ENCODE assay signal across 8 cellular contexts in the genomic region with DNA sequence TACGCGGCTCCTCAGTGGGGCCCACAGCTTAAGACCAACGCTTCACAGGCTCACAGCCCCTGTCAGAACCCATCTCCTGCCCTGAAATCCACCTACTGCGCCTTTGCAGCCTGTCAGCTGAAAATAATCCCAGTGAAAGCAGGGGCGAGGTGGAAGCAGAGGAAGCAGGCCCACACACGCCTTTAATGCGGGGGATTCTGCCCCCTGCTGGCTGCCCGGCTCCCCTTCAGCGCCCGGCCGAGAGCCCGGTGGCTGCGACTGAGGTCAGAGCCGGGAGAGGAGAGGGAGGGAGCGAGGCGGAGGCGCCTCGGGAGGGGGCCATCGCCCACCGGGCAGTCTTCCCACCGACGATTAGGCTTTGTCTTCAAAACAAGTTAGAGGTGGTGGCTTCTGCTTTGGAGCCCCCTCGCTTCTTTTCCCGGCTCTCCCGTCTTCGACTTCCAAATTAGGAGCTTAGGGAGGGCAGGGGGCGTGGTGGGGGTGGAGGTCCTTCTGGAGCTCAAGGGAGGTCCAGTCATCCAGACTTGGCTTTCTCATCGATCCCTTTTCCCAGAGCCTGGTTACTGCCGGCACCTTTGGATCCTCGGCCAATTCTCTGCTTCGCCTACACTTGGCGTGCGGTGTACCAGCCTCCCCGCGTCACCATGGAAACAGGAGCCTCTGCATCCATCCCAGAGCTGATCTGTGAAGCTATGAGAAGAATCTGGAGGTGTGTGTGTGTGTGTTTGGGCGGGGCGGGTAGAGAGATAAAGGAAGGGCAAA. TPM values are rescaled to one million over a fixed set of nuclear protein-coding genes. Genes with fewer than 3 reads are reported as not detected.
DNase-seq lines count a peak whose midpoint lies in the region; ATAC-seq, FAIRE-seq and TF ChIP-seq lines count a peak whose summit lies in the region.

No MANE protein-coding gene starts in this region.

- H3K9ac ChIP-seq in H1 (replicated peaks in 1 of 4; ENCODE audit: extremely low read depth in 1 of 4, low read depth in 3 of 4, low read length in 3 of 4), result no peak overlapping the region

- H4K91ac ChIP-seq in H1 (replicated peaks; ENCODE audit: insufficient read length, low read length), result no peak overlapping the region

- peak overlapping the region; percentile 52 to 69 for H3K4me2 ChIP-seq in H1 (ENCODE audit: insufficient read depth in 1 of 2, low read depth in 2 of 2, low read length in 2 of 2)

- no peaks in the 10 kb centered on the region for H3K79me1 ChIP-seq in H1 (ENCODE audit: low read depth, low read length)

- TF ChIP-seq POLR2A in H1 (IDR thresholded peaks at IDR 0.05; ENCODE audit: control extremely low read depth in 1 of 2, low read depth in 2 of 2, low read length in 2 of 2), result no peak

- no peak overlapping the region; the same call in 1 of the 2 replicates for H2BK12ac ChIP-seq in H1 (ENCODE audit: low read depth, low read length)

- no peak overlapping the region for H3K18ac ChIP-seq in H1 (ENCODE audit: extremely low read depth, low read length)

- peaks cover 10% of the 10 kb centered on the region for H3K4me1 Mint-ChIP-seq in activated CD8-positive, alpha-beta memory T cell treated with anti-CD3 and anti-CD28 coated beads, Interleukin-2, amount 10 ng/mL, durations not matched to agents 7 days and 5 days

- H3K4me1 ChIP-seq in H1 (replicated peaks in 1 of 4; ENCODE audit: control insufficient read depth in 3 of 4, insufficient read depth in 4 of 4, low read length in 3 of 4) (0 out of 7 replicates have a peak, but pooled peaks cover 0 to 6% (median 2%) of the 10 kb centered on the region in 4 experiments), mesodermal cell (ENCODE audit: control insufficient read depth, insufficient read depth, low read length, poor library complexity, severe bottlenecking) (no peaks in the 10 kb centered on the region)

- POLR2A ChIA-PET in H1 (lab: Charles Lee; ENCODE audit: partially characterized antibody), result interaction anchor here (0.8 to 23.7 kb wide), 14 partner anchors 8 to 240 kb away, joined by 3 to 651 read pairs (median 4); a partner anchor contains a TSS

- no peak for FAIRE-seq in H1 (lab: Jason Lieb, UNC)

- no peak overlapping the region for H2BK15ac ChIP-seq in H1 (ENCODE audit: low read length)

- H4K20me1 ChIP-seq in H1 (replicated peaks in 1 of 2; ENCODE audit: control insufficient read depth in 1 of 2, insufficient read depth in 2 of 2, low read length in 2 of 2), result no peaks in the 10 kb centered on the region

- H3K27me3 Mint-ChIP-seq in activated CD8-positive, alpha-beta memory T cell treated with anti-CD3 and anti-CD28 coated beads, Interleukin-2, amount 10 ng/mL, durations not matched to agents 7 days and 5 days, result peaks cover 17% of the 10 kb centered on the region

- H3K36me3 ChIP-seq in H1 (ENCODE audit: control insufficient read depth in 2 of 4, insufficient read depth in 4 of 4, low read length in 3 of 4) (no peaks in the 10 kb centered on the region), mesodermal cell (ENCODE audit: control insufficient read depth, insufficient read depth, low read length) (no peaks in the 10 kb centered on the region)

- CTCF ChIA-PET in activated CD8-positive, alpha-beta memory T cell treated with anti-CD3 and anti-CD28 coated beads, Interleukin-2, amount 10 ng/mL, durations not matched to agents 7 days and 5 days (lab: Charles Lee), result interaction anchor here (0.6 to 10.5 kb wide), 37 partner anchors 9 to 197 kb away, joined by 3 to 211 read pairs (median 4); a partner anchor contains a TSS
- CTCF ChIA-PET in H1 (lab: Charles Lee; ENCODE audit: partially characterized antibody), result interaction anchor here (0.5 to 20.7 kb wide), 41 partner anchors 8 to 569 kb away, joined by 3 to 678 read pairs (median 6); a partner anchor contains a TSS

- H4K5ac ChIP-seq in H1 (ENCODE audit: insufficient read length, low read depth, low read length), result no peak overlapping the region

- TF ChIP-seq CTCF in GM10266 (IDR thresholded peaks at IDR 0.05; ENCODE audit: control insufficient read depth, insufficient read depth, low read depth, missing control alignments), result peak; percentile 91
- TF ChIP-seq CTCF in H1 (IDR thresholded peaks at IDR 0.05; ENCODE audit: control extremely low read depth in 1 of 3, insufficient read depth in 1 of 3, low read depth in 1 of 3, low read length in 3 of 3), result peak; percentile 86 to 95 (median 91)

- H3K27ac ChIP-seq in H1 (ENCODE audit: low read depth, low read length) (no peak overlapping the region), mesodermal cell (ENCODE audit: low read depth, low read length, severe bottlenecking) (no peak overlapping the region)

- H3K79me2 ChIP-seq in H1 (ENCODE audit: control insufficient read depth in 1 of 2, insufficient read depth in 2 of 2, low read length in 2 of 2), result no peaks in the 10 kb centered on the region

- no peak overlapping the region for H2BK20ac ChIP-seq in H1 (ENCODE audit: low read length)

- H2AK5ac ChIP-seq in H1 (ENCODE audit: low read depth, low read length), result no peak overlapping the region

- no peak overlapping the region for H4K8ac ChIP-seq in H1 (ENCODE audit: extremely low read depth, insufficient read depth, low read length)

- peak overlapping the region; percentile 49; the same call in 1 of the 2 replicates for H2AFZ ChIP-seq in H1 (ENCODE audit: low read length)

- peak; percentile 90 to 96 for TF ChIP-seq RAD21 in H1 (IDR thresholded peaks at IDR 0.05 in 1 of 2, conservative IDR thresholded peaks at IDR 0.05 in 1 of 2; ENCODE audit: low read depth in 2 of 2, low read length in 2 of 2)

- H3K9me3 Mint-ChIP-seq in activated CD8-positive, alpha-beta memory T cell treated with anti-CD3 and anti-CD28 coated beads, Interleukin-2, amount 10 ng/mL, durations not matched to agents 7 days and 5 days (ENCODE audit: low read depth), result no peaks in the 10 kb centered on the region

- TF ChIP-seq EP300 in H1 (IDR thresholded peaks at IDR 0.05; ENCODE audit: borderline replicate concordance in 1 of 2, low read depth in 2 of 2, low read length in 2 of 2), result no peak

- no peak overlapping the region for H3K27ac Mint-ChIP-seq in activated CD8-positive, alpha-beta memory T cell treated with anti-CD3 and anti-CD28 coated beads, Interleukin-2, amount 10 ng/mL, durations not matched to agents 7 days and 5 days

- no peak overlapping the region for H3K23ac ChIP-seq in H1 (ENCODE audit: insufficient read length)

- H3K4me3 ChIP-seq in H1 (ENCODE audit: extremely low read depth in 1 of 4, insufficient read depth in 2 of 4, low read depth in 3 of 4, low read length in 4 of 4), result peak overlapping the region; percentile 10 to 65 (median 22)
- peak overlapping the region; percentile 36 for H3K4me3 ChIP-seq in mesodermal cell (ENCODE audit: extremely low read depth, insufficient read depth, low read length, poor library complexity, severe bottlenecking)

- no peaks in the 10 kb centered on the region; the same call in 1 of the 2 replicates for H3K23me2 ChIP-seq in H1 (ENCODE audit: low read depth, low read length)

- peak overlapping the region; percentile 7 for H3K4me3 Mint-ChIP-seq in activated CD8-positive, alpha-beta memory T cell treated with anti-CD3 and anti-CD28 coated beads, Interleukin-2, amount 10 ng/mL, durations not matched to agents 7 days and 5 days

- no peak overlapping the region for H3K4ac ChIP-seq in H1 (replicated peaks; ENCODE audit: insufficient read length, low read depth, low read length)

- DNase-seq in GM10266 (ENCODE audit: extremely low spot score) (peak; percentile 67), HPDE6-E6E7 (ENCODE audit: extremely low spot score) (peak; percentile 74), NOMO-1 (lab: John Stamatoyannopoulos, UW; ENCODE audit: unreplicated experiment in 2 of 2) (peak; percentile 48 to 70), H1 (ENCODE audit: low read depth in 1 of 2, low spot score in 2 of 2) (peak; percentile 51 to 96), GF-D8 (lab: John Stamatoyannopoulos, UW) (no peak)
- peak; percentile 81 for DNase-seq in activated CD8-positive, alpha-beta memory T cell treated with anti-CD3 and anti-CD28 coated beads, Interleukin-2, amount 10 ng/mL, durations not matched to agents 7 days and 5 days
- DNase-seq in stimulated activated CD8-positive, alpha-beta memory T cell treated with anti-CD3 and anti-CD28 coated beads, Interleukin-12 subunit alpha, Interleukin-12 subunit beta, amount 100 ng/mL, for 4 hours (ENCODE audit: low read depth), result peak; percentile 49

- no peak overlapping the region for H3K14ac ChIP-seq in H1 (ENCODE audit: insufficient read length)

- no peak overlapping the region for H2BK5ac ChIP-seq in H1 (ENCODE audit: low read depth, low read length)

- no peak overlapping the region for H2BK120ac ChIP-seq in H1 (replicated peaks; ENCODE audit: low read depth, low read length)

- no peak overlapping the region for H3K56ac ChIP-seq in H1 (replicated peaks; ENCODE audit: insufficient read length, low read depth, low read length)

- no peaks in the 10 kb centered on the region; a peak in 2 of 7 replicates for H3K27me3 ChIP-seq in H1 (replicated peaks in 1 of 4; ENCODE audit: control insufficient read depth in 3 of 4, extremely low read depth in 1 of 4, insufficient read depth in 3 of 4, low read length in 3 of 4)

- peak; percentile 100 for ATAC-seq in activated CD8-positive, alpha-beta memory T cell treated with anti-CD3 and anti-CD28 coated beads, Interleukin-2, amount 10 ng/mL, durations not matched to agents 7 days and 5 days

- H3K36me3 Mint-ChIP-seq in activated CD8-positive, alpha-beta memory T cell treated with anti-CD3 and anti-CD28 coated beads, Interleukin-2, amount 10 ng/mL, durations not matched to agents 7 days and 5 days, result no peaks in the 10 kb centered on the region

- H3K9me3 ChIP-seq in H1 (ENCODE audit: insufficient read depth in 2 of 2, low read depth in 1 of 2, low read length in 1 of 2) (no peaks in the 10 kb centered on the region), mesodermal cell (ENCODE audit: control insufficient read depth, low read length) (no peaks in the 10 kb centered on the region)

- WGBS in H1 (ENCODE audit: extremely low coverage in 1 of 2, insufficient coverage in 1 of 2, insufficient read length in 1 of 2, insufficient replicate concordance in 2 of 2, low coverage in 1 of 2, low lambda C conversion rate in 2 of 2, missing lambda C conversion rate in 1 of 2), 2 experiments, result 4% methylated on average over 37 of the region's 37 CpGs; no CpG with 5 or more reads in 1 of the 2 experiments
- WGBS in mesodermal cell (ENCODE audit: insufficient coverage in 2 of 2), 2 experiments, result 3 to 4% methylated on average over 23 to 26 of the region's 37 CpGs

RNA-seq across cellular contexts. Expression of a gene that starts 25.2 kb away (rescaled TPM):
- 1 to 10 TPM; 2.7 to 4.2 TPM for total RNA-seq in activated CD8-positive, alpha-beta memory T cell treated with anti-CD3 and anti-CD28 coated beads, Interleukin-2, amount 10 ng/mL, durations not matched to agents 7 days and 5 days
- total RNA-seq in H1 (2021; fragmentation: NEBNext Ultra II Directional; extraction: Animal tissue kit (Norgen Biotek cat#: 25700)), result 15.8 and 16.2 TPM in 2 replicates
- 17.1 and 17.8 TPM in 2 replicates for polyA plus RNA-seq in H1 (2011; rRNA removed)
- 27.5 TPM for polyA plus RNA-seq in H1 (2011; cell fraction: cytosol; rRNA removed)
- 31.4 TPM for polyA plus RNA-seq in H1 (2011; cell fraction: nucleus; rRNA removed)
- 21.5 to 28.9 TPM (median 24.5 TPM) in 4 replicates for polyA plus RNA-seq in H1 (2012, experiment 1 of 2)
- 20.6 TPM for polyA plus RNA-seq in H1 (2012, experiment 2 of 2)
- 3.1 TPM for polyA plus RNA-seq in H1 (2013, experiment 1 of 2)
- 3.2 TPM for polyA plus RNA-seq in H1 (2013, experiment 2 of 2)
- 30.9 and 33.3 TPM in 2 replicates for polyA minus RNA-seq in H1 (2011; rRNA and poly(A)+ RNA removed)
- polyA minus RNA-seq in H1 (2011; cell fraction: cytosol; rRNA and poly(A)+ RNA removed), result 14.7 TPM
- polyA minus RNA-seq in H1 (2011; cell fraction: nucleus; rRNA and poly(A)+ RNA removed), result 44.2 TPM
- polyA plus RNA-seq in mesodermal cell (2013, experiment 1 of 2), result 4.2 TPM
- 5.8 TPM for polyA plus RNA-seq in mesodermal cell (2013, experiment 2 of 2)

RNA-seq across cellular contexts. Expression of a gene that starts 34.5 kb away (rescaled TPM):
- total RNA-seq in activated CD8-positive, alpha-beta memory T cell treated with anti-CD3 and anti-CD28 coated beads, Interleukin-2, amount 10 ng/mL, durations not matched to agents 7 days and 5 days, result 10 to 100 TPM; 78.5 to 88.8 TPM
- 65.1 and 75.6 TPM in 2 replicates for total RNA-seq in H1 (2021; fragmentation: NEBNext Ultra II Directional; extraction: Animal tissue kit (Norgen Biotek cat#: 25700))
- polyA plus RNA-seq in H1 (2011; rRNA removed), result 45.7 and 53.9 TPM in 2 replicates
- 41.4 TPM for polyA plus RNA-seq in H1 (2011; cell fraction: cytosol; rRNA removed)
- 74.7 TPM for polyA plus RNA-seq in H1 (2011; cell fraction: nucleus; rRNA removed)
- polyA plus RNA-seq in H1 (2012, experiment 1 of 2), result 69.5 to 77.3 TPM (median 76.2 TPM) in 4 replicates
- 75.8 TPM for polyA plus RNA-seq in H1 (2012, experiment 2 of 2)
- 133 TPM for polyA plus RNA-seq in H1 (2013, experiment 1 of 2)
- polyA plus RNA-seq in H1 (2013, experiment 2 of 2), result 163 TPM
- polyA minus RNA-seq in H1 (2011; rRNA and poly(A)+ RNA removed), result 31.9 and 35.7 TPM in 2 replicates
- polyA minus RNA-seq in H1 (2011; cell fraction: cytosol; rRNA and poly(A)+ RNA removed), result 34.4 TPM
- 30.8 TPM for polyA minus RNA-seq in H1 (2011; cell fraction: nucleus; rRNA and poly(A)+ RNA removed)
- polyA plus RNA-seq in mesodermal cell (2013, experiment 1 of 2), result 18.6 TPM
- polyA plus RNA-seq in mesodermal cell (2013, experiment 2 of 2), result 19.8 TPM

RNA-seq across cellular contexts. Expression of a gene that starts 38.9 kb away (rescaled TPM):
- total RNA-seq in activated CD8-positive, alpha-beta memory T cell treated with anti-CD3 and anti-CD28 coated beads, Interleukin-2, amount 10 ng/mL, durations not matched to agents 7 days and 5 days, result 100 to 1,000 TPM; 146 to 157 TPM
- 98.1 and 107 TPM in 2 replicates for total RNA-seq in H1 (2021; fragmentation: NEBNext Ultra II Directional; extraction: Animal tissue kit (Norgen Biotek cat#: 25700))
- polyA plus RNA-seq in H1 (2011; rRNA removed), result 43.4 and 43.5 TPM in 2 replicates
- polyA plus RNA-seq in H1 (2011; cell fraction: cytosol; rRNA removed), result 68.7 TPM
- 122 TPM for polyA plus RNA-seq in H1 (2011; cell fraction: nucleus; rRNA removed)
- polyA plus RNA-seq in H1 (2012, experiment 1 of 2), result 98.3 to 156 TPM (median 103 TPM) in 4 replicates
- 30.8 TPM for polyA plus RNA-seq in H1 (2012, experiment 2 of 2)
- 67.8 TPM for polyA plus RNA-seq in H1 (2013, experiment 1 of 2)
- 65.2 TPM for polyA plus RNA-seq in H1 (2013, experiment 2 of 2)
- polyA minus RNA-seq in H1 (2011; rRNA and poly(A)+ RNA removed), result 57.7 and 58.0 TPM in 2 replicates
- 26.0 TPM for polyA minus RNA-seq in H1 (2011; cell fraction: cytosol; rRNA and poly(A)+ RNA removed)
- 48.6 TPM for polyA minus RNA-seq in H1 (2011; cell fraction: nucleus; rRNA and poly(A)+ RNA removed)
- polyA plus RNA-seq in mesodermal cell (2013, experiment 1 of 2), result 55.7 TPM
- 50.3 TPM for polyA plus RNA-seq in mesodermal cell (2013, experiment 2 of 2)
